23 cellular contexts compared by ENCODE assay signal in the genomic region with DNA sequence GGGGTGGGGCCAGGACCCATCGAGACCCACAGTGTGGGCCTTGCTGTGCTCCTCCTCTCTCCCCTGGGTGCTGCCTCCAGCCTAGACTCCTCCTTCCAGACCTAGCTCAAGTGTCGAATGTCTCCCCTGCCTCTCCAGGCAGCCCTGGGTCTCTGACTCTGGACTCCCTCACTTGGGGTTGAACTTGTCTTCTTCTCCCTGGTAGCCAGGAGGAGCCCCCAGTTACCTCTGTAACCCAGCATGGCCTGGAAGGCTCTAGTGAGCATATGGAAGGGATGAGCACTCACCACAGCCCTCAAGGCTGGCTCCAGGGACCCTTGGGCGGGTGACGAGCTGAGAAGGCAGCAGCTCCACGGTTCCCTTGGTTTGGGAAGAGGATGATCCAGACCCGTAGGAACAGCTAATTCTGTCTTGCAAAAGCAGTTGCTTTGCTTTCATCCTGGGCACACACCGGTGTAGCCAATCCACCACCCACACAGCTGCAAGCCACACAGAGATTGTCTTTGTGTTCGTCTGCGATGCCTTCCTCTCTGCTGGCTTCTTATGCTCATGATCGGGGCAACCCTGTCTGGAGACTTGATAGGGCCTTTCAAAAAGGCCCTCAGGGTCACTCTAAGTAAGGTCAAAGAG. TPM values are rescaled to one million over a fixed set of nuclear protein-coding genes. Genes with fewer than 3 reads are reported as not detected.
DNase-seq lines count a peak whose midpoint lies in the region; ATAC-seq and TF ChIP-seq lines count a peak whose summit lies in the region.
"Had no signal": no experiment of that assay in that cellular context is flagged by ENCODE, and none has a peak within 500 bp of the region (broad histone marks: within the 10 kb centered on the region; RNA-seq: fewer than 3 reads in every experiment).

No MANE protein-coding gene starts in this region.

- H3K4me1 ChIP-seq in RWPE2 (ENCODE audit: insufficient read depth, poor library complexity, severe bottlenecking) (no peaks in the 10 kb centered on the region), stomach (no peaks in the 10 kb centered on the region)
- H3K4me1 ChIP-seq: left ventricle myocardium inferior had no signal

- peaks cover 4% of the 10 kb centered on the region for H3K9me3 Mint-ChIP-seq in activated T-cell treated with anti-CD3 and anti-CD28 coated beads, Interleukin-2, amount 50 U/mL, for 24 hours
- H3K9me3 Mint-ChIP-seq in activated T-cell treated with anti-CD3 and anti-CD28 coated beads, Interleukin-2, amount 50 U/mL, for 72 hours: no peaks in the 10 kb centered on the region

- no peak overlapping the region for H3K4me3 Mint-ChIP-seq in activated T-cell treated with anti-CD3 and anti-CD28 coated beads, Interleukin-2, amount 50 U/mL, for 24 hours
- H3K4me3 Mint-ChIP-seq in activated T-cell treated with anti-CD3 and anti-CD28 coated beads, Interleukin-2, amount 50 U/mL, for 72 hours: no peak overlapping the region
- H3K4me3 Mint-ChIP-seq: T-cell had no signal

- H3K36me3 ChIP-seq in RWPE2 (ENCODE audit: low read depth) (no peaks in the 10 kb centered on the region), stomach (no peaks in the 10 kb centered on the region)
- H3K36me3 ChIP-seq: left ventricle myocardium inferior had no signal

- peaks cover 25% of the 10 kb centered on the region for H3K36me3 Mint-ChIP-seq in activated T-cell treated with anti-CD3 and anti-CD28 coated beads, Interleukin-2, amount 50 U/mL, for 24 hours (ENCODE audit: low read depth)
- H3K36me3 Mint-ChIP-seq in activated T-cell treated with anti-CD3 and anti-CD28 coated beads, Interleukin-2, amount 50 U/mL, for 72 hours (ENCODE audit: insufficient read depth in 2 of 2): peaks cover 0 to 8% of the 10 kb centered on the region in 2 donors

- WGBS in lower leg skin, 2 donors: 82 to 83% methylated on average over 9 to 10 of the region's 10 CpGs
- WGBS in stomach, 5 donors: 84 to 88% (median 86%) methylated on average over 10 of the region's 10 CpGs

- H3K27me3 ChIP-seq in RWPE2 (ENCODE audit: insufficient read depth, poor library complexity, severe bottlenecking): no peaks in the 10 kb centered on the region
- no peaks in the 10 kb centered on the region for H3K27me3 ChIP-seq in stomach

- intact Hi-C loops in lower leg skin (cut with DNase I; ENCODE audit: low total_unique reads): no loop called here
- intact Hi-C loops in stomach (cut with DNase I; ENCODE audit: low total_unique reads): no loop called here

- peaks cover 6% of the 10 kb centered on the region for H3K4me1 Mint-ChIP-seq in activated T-cell treated with anti-CD3 and anti-CD28 coated beads, Interleukin-2, amount 50 U/mL, for 24 hours (ENCODE audit: low read depth)
- peaks cover 13% of the 10 kb centered on the region for H3K4me1 Mint-ChIP-seq in activated T-cell treated with anti-CD3 and anti-CD28 coated beads, Interleukin-2, amount 50 U/mL, for 72 hours (ENCODE audit: low read depth)

- no peaks in the 10 kb centered on the region for H3K27me3 Mint-ChIP-seq in activated T-cell treated with anti-CD3 and anti-CD28 coated beads, Interleukin-2, amount 50 U/mL, for 24 hours
- no peaks in the 10 kb centered on the region for H3K27me3 Mint-ChIP-seq in activated T-cell treated with anti-CD3 and anti-CD28 coated beads, Interleukin-2, amount 50 U/mL, for 72 hours (ENCODE audit: low read depth)
- H3K27me3 Mint-ChIP-seq: T-cell had no signal

- no peak overlapping the region for H3K4me3 ChIP-seq in RWPE2 (ENCODE audit: severe bottlenecking)
- no peak overlapping the region for H3K4me3 ChIP-seq in lower leg skin (ENCODE audit: low read depth, poor library complexity, severe bottlenecking)
- H3K4me3 ChIP-seq in stomach: no peak overlapping the region
- H3K4me3 ChIP-seq: left ventricle myocardium inferior had no signal

- TF ChIP-seq EP300 in stomach (IDR thresholded peaks at IDR 0.05): no peak

- H3K27ac ChIP-seq in RWPE2 (ENCODE audit: poor library complexity, severe bottlenecking): no peak overlapping the region
- no peak overlapping the region for H3K27ac ChIP-seq in stomach
- H3K27ac ChIP-seq: C4-2B, left ventricle myocardium inferior had no signal

- H3K9me3 ChIP-seq in RWPE2 (ENCODE audit: severe bottlenecking) (no peaks in the 10 kb centered on the region), stomach (no peaks in the 10 kb centered on the region)

- DNase-seq in activated T-cell treated with anti-CD3 and anti-CD28 coated beads, Interleukin-2, amount 50 U/mL, for 24 hours: peak; percentile 19
- no peak for DNase-seq in activated T-cell treated with anti-CD3 and anti-CD28 coated beads, Interleukin-2, amount 50 U/mL, for 72 hours
- DNase-seq in RWPE2 (ENCODE audit: low spot score) (peak; percentile 24), lower leg skin (ENCODE audit: low spot score in 2 of 2) (peak; percentile 10 to 69), stomach (peak; percentile 9), GOT3 (lab: John Stamatoyannopoulos, UW) (no peak)
- DNase-seq: activated effector memory CD4-positive, alpha-beta T cell treated with anti-CD3 and anti-CD28 coated beads, Interleukin-2, amount 50 U/mL, for 16 hours; DMS153; effector CD8-positive, alpha-beta T cell; GDM1; Kasumi-1; left ventricle myocardium inferior; NCI-H1105; NCI-H510A; stimulated activated CD4-positive, alpha-beta T cell treated with anti-CD3 and anti-CD28 coated beads, Interleukin-2, amount 100 ng/mL, for 48 hours had no signal

- TF ChIP-seq CTCF in RWPE2 (IDR thresholded peaks at IDR 0.05; ENCODE audit: poor library complexity, severe bottlenecking) (no peak), lower leg skin (IDR thresholded peaks at IDR 0.05) (no peak), stomach (IDR thresholded peaks at IDR 0.05) (no peak)

- TF ChIP-seq POLR2A in lower leg skin (IDR thresholded peaks at IDR 0.05) (no peak), stomach (IDR thresholded peaks at IDR 0.05) (no peak)

- no peak for ATAC-seq in activated T-cell treated with anti-CD3 and anti-CD28 coated beads, Interleukin-2, amount 50 U/mL, for 72 hours (replicated peaks in 1 of 2)
- ATAC-seq in RWPE2 (ENCODE audit: low read depth) (no peak; the same call in 2 of the 3 replicates), HG03457 (IDR thresholded peaks at IDR 0.05; ENCODE audit: unreplicated experiment) (no peak), GM21423 (IDR thresholded peaks at IDR 0.05; ENCODE audit: unreplicated experiment) (no peak)
- ATAC-seq: Right ventricle myocardium inferior, T-cell had no signal

- peak overlapping the region; percentile 9 for H3K27ac Mint-ChIP-seq in activated T-cell treated with anti-CD3 and anti-CD28 coated beads, Interleukin-2, amount 50 U/mL, for 24 hours
- no peak overlapping the region for H3K27ac Mint-ChIP-seq in activated T-cell treated with anti-CD3 and anti-CD28 coated beads, Interleukin-2, amount 50 U/mL, for 72 hours
- H3K27ac Mint-ChIP-seq: T-cell had no signal

RNA-seq across cellular contexts. Expression of a gene that starts 52.3 kb away (rescaled TPM):
- total RNA-seq in activated T-cell treated with anti-CD3 and anti-CD28 coated beads, Interleukin-2, amount 50 U/mL, for 72 hours: not detected
- total RNA-seq in lower leg skin (not detected), stomach (not detected)
- polyA plus RNA-seq in stomach: not detected
- total RNA-seq: left ventricle myocardium inferior, osteoblast, Right ventricle myocardium inferior, skeletal muscle tissue, urinary bladder had no signal

Comparison
In these comparisons a context has a peak if more than half of its experiments do, and no peak if none do; other contexts are left out.
1. DNase-seq: peak in activated T-cell treated with anti-CD3 and anti-CD28 coated beads, Interleukin-2, amount 50 U/mL, for 24 hours (single experiment), RWPE2 (single experiment), lower leg skin (2 of 2) and stomach (single experiment); none in activated T-cell treated with anti-CD3 and anti-CD28 coated beads, Interleukin-2, amount 50 U/mL, for 72 hours (0 of 2) and GOT3 (single experiment).